In the genomic region with DNA sequence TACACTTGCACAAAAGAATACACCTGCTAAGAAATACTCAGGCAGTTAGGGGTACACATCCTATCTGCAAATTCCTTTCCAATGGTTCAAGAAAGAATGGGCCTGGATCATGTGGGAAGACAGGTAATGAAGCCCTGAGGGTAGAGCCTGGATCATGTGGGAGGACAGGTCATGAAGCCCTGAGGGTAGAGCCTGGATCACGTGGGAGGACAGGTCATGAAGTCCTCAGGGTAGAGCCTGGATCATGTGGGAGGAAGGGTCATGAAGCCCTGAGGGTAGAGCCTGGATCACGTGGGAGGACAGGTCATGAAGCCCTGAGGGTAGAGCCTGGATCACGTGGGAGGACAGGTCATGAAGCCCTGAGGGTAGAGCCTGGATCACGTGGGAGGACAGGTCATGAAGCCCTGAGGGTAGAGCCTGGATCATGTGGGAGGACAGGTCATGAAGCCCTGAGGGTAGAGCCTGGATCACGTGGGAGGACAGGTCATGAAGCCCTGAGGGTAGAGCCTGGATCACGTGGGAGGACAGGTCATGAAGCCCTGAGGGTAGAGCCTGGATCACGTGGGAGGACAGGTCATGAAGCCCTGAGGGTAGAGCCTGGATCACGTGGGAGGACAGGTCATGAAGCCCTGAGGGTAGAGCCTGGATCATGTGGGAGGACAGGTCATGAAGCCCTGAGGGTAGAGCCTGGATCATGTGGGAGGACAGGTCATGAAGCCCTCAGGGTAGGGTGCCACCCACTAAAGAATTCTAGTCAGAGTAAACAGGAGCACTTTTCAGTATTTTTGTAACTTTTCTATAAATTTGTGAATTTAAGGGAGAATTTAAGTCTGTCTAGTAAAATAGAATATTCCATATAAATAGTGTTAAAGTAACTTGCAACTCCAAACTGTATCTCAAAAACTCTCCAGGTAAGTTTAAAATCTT, we compare ENCODE assay signal across 7 cellular contexts. TPM values are rescaled to one million over a fixed set of nuclear protein-coding genes. Genes with fewer than 3 reads are reported as not detected.
DNase-seq lines count a peak whose midpoint lies in the region; ATAC-seq, FAIRE-seq and TF ChIP-seq lines count a peak whose summit lies in the region.
"Not testable (repeated sequence)": the region's sequence is repeated elsewhere in the genome, so short reads cannot be mapped to it uniquely, and the experiment has no call there.
"Had no signal": no experiment of that assay in that cellular context is flagged by ENCODE, and none has a peak within 500 bp of the region (broad histone marks: within the 10 kb centered on the region; RNA-seq: fewer than 3 reads in every experiment).

No MANE protein-coding gene starts in this region.

- dilution Hi-C loops in mammary epithelial cell (cut with HindIII; ENCODE audit: low sequenced_read_pairs), result loop anchor here (25.0 kb wide), 1 partner anchor 239 kb away; no protein-coding TSS in a partner anchor
- dilution Hi-C loops in keratinocyte (cut with MboI; ENCODE audit: extremely low pct_ligation_motif_present, low sequenced_read_pairs), result not testable (repeated sequence)

- not testable (repeated sequence) for H3K9me3 Mint-ChIP-seq in activated T-helper 1 cell treated with anti-CD3 and anti-CD28 coated beads, Interleukin-12 subunit alpha, Interleukin-12 subunit beta, Interleukin-2, Interleukin-4 antibody, amounts not matched to agents 30 ng/mL and 10 ng/mL and 1 ng/mL, durations not matched to agents 14 hours and 24 hours and 36 hours; stimulated activated effector memory CD8-positive, alpha-beta T cell treated with anti-CD3 and anti-CD28 coated beads, Interleukin-12 subunit alpha, Interleukin-12 subunit beta, amount 100 ng/mL, for 72 hours

- H2AFZ ChIP-seq in mammary epithelial cell (ENCODE audit: low read depth, low read length); keratinocyte (ENCODE audit: control insufficient read depth, low read length): not testable (repeated sequence)

- H3K27me3 Mint-ChIP-seq in activated T-helper 1 cell treated with anti-CD3 and anti-CD28 coated beads, Interleukin-12 subunit alpha, Interleukin-12 subunit beta, Interleukin-2, Interleukin-4 antibody, amounts not matched to agents 30 ng/mL and 10 ng/mL and 1 ng/mL, durations not matched to agents 14 hours and 24 hours and 36 hours (ENCODE audit: insufficient read depth), result not testable (repeated sequence)

- DNase-seq in activated T-helper 1 cell treated with anti-CD3 and anti-CD28 coated beads, Interleukin-12 subunit alpha, Interleukin-12 subunit beta, Interleukin-2, Interleukin-4 antibody, amounts not matched to agents 30 ng/mL and 10 ng/mL and 1 ng/mL, durations not matched to agents 14 hours and 24 hours and 36 hours (ENCODE audit: low spot score); mammary epithelial cell; keratinocyte (ENCODE audit: low read depth, low spot score); stimulated activated effector memory CD8-positive, alpha-beta T cell treated with anti-CD3 and anti-CD28 coated beads, Interleukin-12 subunit alpha, Interleukin-12 subunit beta, amount 100 ng/mL, for 72 hours (ENCODE audit: low spot score in 2 of 2): not testable (repeated sequence)
- peak; percentile 18 to 33 (median 24) for DNase-seq in right lobe of liver

- not testable (repeated sequence) for H3K27me3 ChIP-seq in mammary epithelial cell (ENCODE audit: insufficient read depth, low read length); keratinocyte (ENCODE audit: control insufficient read depth, extremely low read depth, insufficient read depth, low read length); right lobe of liver

- peak in 2 of 4 donors; percentile 31 to 53 for ATAC-seq in right lobe of liver
- ATAC-seq in stimulated activated effector memory CD8-positive, alpha-beta T cell treated with anti-CD3 and anti-CD28 coated beads, Interleukin-12 subunit alpha, Interleukin-12 subunit beta, amount 100 ng/mL, for 72 hours, result not testable (repeated sequence)

- H3K4me1 ChIP-seq in HEK293 (ENCODE audit: control insufficient read depth, insufficient read depth, low read length); mammary epithelial cell (ENCODE audit: insufficient read depth, low read length); keratinocyte (ENCODE audit: control insufficient read depth, extremely low read depth, insufficient read depth, low read length); right lobe of liver: not testable (repeated sequence)

- POLR2A ChIA-PET in HEK293 (lab: Yijun Ruan, JAX), result not testable (repeated sequence)

- not testable (repeated sequence) for H3K27ac ChIP-seq in HEK293 (ENCODE audit: extremely low read depth, low read depth, low read length)
- H3K27ac ChIP-seq in mammary epithelial cell (ENCODE audit: insufficient read depth, low read depth, low read length) (peak overlapping the region; percentile 39), keratinocyte (ENCODE audit: control insufficient read depth, insufficient read depth, low read length) (peak overlapping the region; percentile 86), right lobe of liver (peak overlapping the region in 1 of 3 donors; percentile 7)

- not testable (repeated sequence) for TF ChIP-seq POLR2A in right lobe of liver (IDR thresholded peaks at IDR 0.05)

- in situ Hi-C loops in mammary epithelial cell (cut with MboI; ENCODE audit: low sequenced_read_pairs in 2 of 2), result not testable (repeated sequence)

- not testable (repeated sequence) for H3K9ac ChIP-seq in mammary epithelial cell (ENCODE audit: insufficient read depth, low read length)
- peak overlapping the region; percentile 15 for H3K9ac ChIP-seq in keratinocyte (ENCODE audit: control insufficient read depth, extremely low read depth, insufficient read depth, low read length)

- TF ChIP-seq CTCF in HEK293 (tag by site-specific recombination; IDR thresholded peaks at IDR 0.05); mammary epithelial cell (conservative IDR thresholded peaks at IDR 0.05 in 1 of 2, IDR thresholded peaks at IDR 0.05 in 1 of 2; ENCODE audit: extremely low read depth in 1 of 2, insufficient read depth in 1 of 2, low read depth in 1 of 2, low read length in 2 of 2); keratinocyte (optimal IDR thresholded peaks at IDR 0.05 in 1 of 3, IDR thresholded peaks at IDR 0.05 in 1 of 3, conservative IDR thresholded peaks at IDR 0.05 in 1 of 3; ENCODE audit: extremely low read depth in 1 of 3, insufficient read depth in 2 of 3, low read length in 3 of 3); right lobe of liver (IDR thresholded peaks at IDR 0.05): not testable (repeated sequence)

- not testable (repeated sequence) for H3K9me1 ChIP-seq in keratinocyte (ENCODE audit: control insufficient read depth, extremely low read depth, insufficient read depth, low read length)

- CTCF ChIA-PET in HEK293 (lab: Yijun Ruan, JAX), result interaction anchor here (0.6 kb wide), 1 partner anchor 234 kb away, joined by 5 read pairs; no protein-coding TSS in a partner anchor
- CTCF ChIA-PET in mammary epithelial cell (lab: Charles Lee; ENCODE audit: low non-redundant PET), result not testable (repeated sequence)

- H3K79me2 ChIP-seq in mammary epithelial cell (ENCODE audit: insufficient read depth, low read length) (peaks cover 39% of the 10 kb centered on the region), keratinocyte (ENCODE audit: control insufficient read depth, insufficient read depth, low read length) (peaks cover 18% of the 10 kb centered on the region)

- not testable (repeated sequence) for FAIRE-seq in keratinocyte (lab: Jason Lieb, UNC)

- H3K9me3 ChIP-seq in HEK293 (ENCODE audit: control insufficient read depth, insufficient read depth, low read depth, low read length); mammary epithelial cell (replicated peaks; ENCODE audit: insufficient read depth, low read length); keratinocyte (ENCODE audit: control insufficient read depth, low read depth, low read length); right lobe of liver: not testable (repeated sequence)

- H3K36me3 ChIP-seq in HEK293 (ENCODE audit: control insufficient read depth in 2 of 2, insufficient read depth in 1 of 2, low read length in 2 of 2) (peaks cover 35 to 39% of the 10 kb centered on the region in 2 experiments), mammary epithelial cell (ENCODE audit: insufficient read depth, low read length) (peaks cover 60% of the 10 kb centered on the region), keratinocyte (ENCODE audit: control insufficient read depth in 2 of 2, extremely low read depth in 1 of 2, insufficient read depth in 2 of 2, low read length in 2 of 2) (peaks cover 46% of the 10 kb centered on the region in 2 experiments), right lobe of liver (peaks cover 0 to 78% (median 8%) of the 10 kb centered on the region in 4 donors)

- H3K4me3 Mint-ChIP-seq in activated T-helper 1 cell treated with anti-CD3 and anti-CD28 coated beads, Interleukin-12 subunit alpha, Interleukin-12 subunit beta, Interleukin-2, Interleukin-4 antibody, amounts not matched to agents 30 ng/mL and 10 ng/mL and 1 ng/mL, durations not matched to agents 14 hours and 24 hours and 36 hours; stimulated activated effector memory CD8-positive, alpha-beta T cell treated with anti-CD3 and anti-CD28 coated beads, Interleukin-12 subunit alpha, Interleukin-12 subunit beta, amount 100 ng/mL, for 72 hours: not testable (repeated sequence)

- H4K20me1 ChIP-seq in mammary epithelial cell (ENCODE audit: insufficient read depth, low read length); keratinocyte (ENCODE audit: control insufficient read depth, extremely low read depth, insufficient read depth, low read length): not testable (repeated sequence)

- intact Hi-C loops in activated T-helper 1 cell treated with anti-CD3 and anti-CD28 coated beads, Interleukin-12 subunit alpha, Interleukin-12 subunit beta, Interleukin-2, Interleukin-4 antibody, amounts not matched to agents 30 ng/mL and 10 ng/mL and 1 ng/mL, durations not matched to agents 14 hours and 24 hours and 36 hours (cut with micrococcal nuclease); mammary epithelial cell (cut with micrococcal nuclease); right lobe of liver (cut with DNase I): not testable (repeated sequence)

- WGBS in mammary epithelial cell (ENCODE audit: low coverage, missing lambda C conversion rate), result 75% methylated on average over 1 of the region's 8 CpGs
- WGBS in right lobe of liver (ENCODE audit: insufficient coverage, low coverage, low lambda C conversion rate, missing lambda C conversion rate), result 36% methylated on average over 3 of the region's 8 CpGs

- peaks cover 26% of the 10 kb centered on the region for H3K36me3 Mint-ChIP-seq in activated T-helper 1 cell treated with anti-CD3 and anti-CD28 coated beads, Interleukin-12 subunit alpha, Interleukin-12 subunit beta, Interleukin-2, Interleukin-4 antibody, amounts not matched to agents 30 ng/mL and 10 ng/mL and 1 ng/mL, durations not matched to agents 14 hours and 24 hours and 36 hours (ENCODE audit: low read depth)
- H3K36me3 Mint-ChIP-seq in stimulated activated effector memory CD8-positive, alpha-beta T cell treated with anti-CD3 and anti-CD28 coated beads, Interleukin-12 subunit alpha, Interleukin-12 subunit beta, amount 100 ng/mL, for 72 hours, result peaks cover 55% of the 10 kb centered on the region

- not testable (repeated sequence) for H3K4me1 Mint-ChIP-seq in activated T-helper 1 cell treated with anti-CD3 and anti-CD28 coated beads, Interleukin-12 subunit alpha, Interleukin-12 subunit beta, Interleukin-2, Interleukin-4 antibody, amounts not matched to agents 30 ng/mL and 10 ng/mL and 1 ng/mL, durations not matched to agents 14 hours and 24 hours and 36 hours (ENCODE audit: low read depth); stimulated activated effector memory CD8-positive, alpha-beta T cell treated with anti-CD3 and anti-CD28 coated beads, Interleukin-12 subunit alpha, Interleukin-12 subunit beta, amount 100 ng/mL, for 72 hours

- not testable (repeated sequence) for H3K4me2 ChIP-seq in mammary epithelial cell (ENCODE audit: insufficient read depth, low read depth, low read length); keratinocyte (ENCODE audit: control insufficient read depth, extremely low read depth, insufficient read depth, low read depth, low read length)

- H3K4me3 ChIP-seq in HEK293 (ENCODE audit: low read depth, low read length); mammary epithelial cell (replicated peaks in 1 of 3; ENCODE audit: insufficient read depth in 1 of 3, low read depth in 2 of 3, low read length in 3 of 3); keratinocyte (ENCODE audit: control insufficient read depth in 2 of 3, extremely low read depth in 1 of 3, insufficient read depth in 2 of 3, low read depth in 1 of 3, low read length in 3 of 3); right lobe of liver: not testable (repeated sequence)

- H3K27ac Mint-ChIP-seq in activated T-helper 1 cell treated with anti-CD3 and anti-CD28 coated beads, Interleukin-12 subunit alpha, Interleukin-12 subunit beta, Interleukin-2, Interleukin-4 antibody, amounts not matched to agents 30 ng/mL and 10 ng/mL and 1 ng/mL, durations not matched to agents 14 hours and 24 hours and 36 hours, result peak overlapping the region; percentile 55
- H3K27ac Mint-ChIP-seq in stimulated activated effector memory CD8-positive, alpha-beta T cell treated with anti-CD3 and anti-CD28 coated beads, Interleukin-12 subunit alpha, Interleukin-12 subunit beta, amount 100 ng/mL, for 72 hours, result peak overlapping the region; percentile 43

- BruUV-seq in mammary epithelial cell (replicated peaks; lab: Mats Ljungman, UMichigan), result not testable (repeated sequence)

RNA-seq across cellular contexts. Expression of a gene that starts 16.9 kb away (rescaled TPM):
- 12.1 and 12.8 TPM in 2 replicates for total RNA-seq in activated T-helper 1 cell treated with anti-CD3 and anti-CD28 coated beads, Interleukin-12 subunit alpha, Interleukin-12 subunit beta, Interleukin-2, Interleukin-4 antibody, amounts not matched to agents 30 ng/mL and 10 ng/mL and 1 ng/mL, durations not matched to agents 14 hours and 24 hours and 36 hours
- 1 to 10 TPM in 1 of 2 donors, under 1 TPM in 1; 0.26 to 5.0 TPM for total RNA-seq in mammary epithelial cell
- polyA plus RNA-seq in mammary epithelial cell, result 6.2 TPM
- polyA minus RNA-seq in mammary epithelial cell, result 6.0 TPM
- 0.79 to 4.5 TPM (median 1.3 TPM) in 3 replicates for polyA plus RNA-seq in keratinocyte
- 1.5 TPM for polyA plus RNA-seq in keratinocyte (2011; ENCODE audit: low read depth)
- polyA plus RNA-seq in keratinocyte (2011; cell fraction: cytosol; rRNA removed), result 2.9 and 10.0 TPM in 2 replicates
- 2.3 and 4.9 TPM in 2 replicates for polyA plus RNA-seq in keratinocyte (2011; cell fraction: nucleus; rRNA removed)
- 5.4 and 11.4 TPM in 2 replicates for polyA plus RNA-seq in keratinocyte (2012; ENCODE audit: low replicate concordance)
- 1.5 to 12.2 TPM (median 1.5 TPM) in 3 replicates for polyA minus RNA-seq in keratinocyte
- 6.9 TPM for polyA minus RNA-seq in keratinocyte (2011; cell fraction: cytosol; rRNA and poly(A)+ RNA removed)
- 1.7 and 1.8 TPM in 2 replicates for polyA minus RNA-seq in keratinocyte (2011; cell fraction: nucleus; rRNA and poly(A)+ RNA removed)
- 1 to 10 TPM in 1 of 6 experiments, under 1 TPM in 3, not detected in 2; 0.31 to 1.7 (median 0.51) TPM for total RNA-seq in right lobe of liver

RNA-seq across cellular contexts. Expression of a gene that starts 27.4 kb away (rescaled TPM):
- 15.8 and 17.0 TPM in 2 replicates for total RNA-seq in activated T-helper 1 cell treated with anti-CD3 and anti-CD28 coated beads, Interleukin-12 subunit alpha, Interleukin-12 subunit beta, Interleukin-2, Interleukin-4 antibody, amounts not matched to agents 30 ng/mL and 10 ng/mL and 1 ng/mL, durations not matched to agents 14 hours and 24 hours and 36 hours
- total RNA-seq in mammary epithelial cell (100 to 1,000 TPM in 1 of 2 donors, 10 to 100 TPM in 1; 69.2 to 126 TPM), right lobe of liver (100 to 1,000 TPM in 1 of 6 experiments, 10 to 100 TPM in 5; 37.0 to 103 (median 59.6) TPM)
- polyA plus RNA-seq in mammary epithelial cell (114 TPM), keratinocyte (105 to 136 TPM (median 134 TPM) in 3 replicates)
- polyA minus RNA-seq in mammary epithelial cell (174 TPM), keratinocyte (220 to 321 TPM (median 313 TPM) in 3 replicates)
- 27.6 TPM for polyA plus RNA-seq in keratinocyte (2011; ENCODE audit: low read depth)
- polyA plus RNA-seq in keratinocyte (2011; cell fraction: cytosol; rRNA removed), result 64.0 and 96.8 TPM in 2 replicates
- polyA plus RNA-seq in keratinocyte (2011; cell fraction: nucleus; rRNA removed), result 299 and 368 TPM in 2 replicates
- polyA plus RNA-seq in keratinocyte (2012; ENCODE audit: low replicate concordance), result 27.2 and 156 TPM in 2 replicates
- polyA minus RNA-seq in keratinocyte (2011; cell fraction: cytosol; rRNA and poly(A)+ RNA removed), result 126 TPM
- polyA minus RNA-seq in keratinocyte (2011; cell fraction: nucleus; rRNA and poly(A)+ RNA removed), result 158 and 181 TPM in 2 replicates

RNA-seq across cellular contexts. Expression of a gene that starts 45.8 kb away (rescaled TPM):
- 0.56 and 0.62 TPM in 2 replicates for total RNA-seq in activated T-helper 1 cell treated with anti-CD3 and anti-CD28 coated beads, Interleukin-12 subunit alpha, Interleukin-12 subunit beta, Interleukin-2, Interleukin-4 antibody, amounts not matched to agents 30 ng/mL and 10 ng/mL and 1 ng/mL, durations not matched to agents 14 hours and 24 hours and 36 hours
- total RNA-seq in mammary epithelial cell, result under 1 TPM in 1 of 2 donors, not detected in 1; 0.50 TPM
- polyA plus RNA-seq in mammary epithelial cell, result not detected
- polyA minus RNA-seq in mammary epithelial cell, result not detected
- 0.08 TPM in 1 of 3 replicates, not detected in the others for polyA plus RNA-seq in keratinocyte
- not detected for polyA plus RNA-seq in keratinocyte (2011; ENCODE audit: low read depth)
- polyA plus RNA-seq in keratinocyte (2011; cell fraction: cytosol; rRNA removed), result not detected in 2 replicates
- 0.28 and 0.68 TPM in 2 replicates for polyA plus RNA-seq in keratinocyte (2011; cell fraction: nucleus; rRNA removed)
- 0.47 TPM in 1 of 2 replicates, not detected in the other for polyA plus RNA-seq in keratinocyte (2012; ENCODE audit: low replicate concordance)
- not detected in 3 replicates for polyA minus RNA-seq in keratinocyte
- not detected for polyA minus RNA-seq in keratinocyte (2011; cell fraction: cytosol; rRNA and poly(A)+ RNA removed)
- polyA minus RNA-seq in keratinocyte (2011; cell fraction: nucleus; rRNA and poly(A)+ RNA removed), result not detected in 2 replicates
- 100 to 1,000 TPM; 141 to 668 (median 417) TPM for total RNA-seq in right lobe of liver
- polyA plus RNA-seq: CD4-positive, alpha-beta memory T cell had no signal

Comparison
In these comparisons a context has a peak if more than half of its experiments do, and no peak if none do; other contexts are left out.
1. RNA of a gene that starts 45.8 kb away (total RNA-seq): 141 to 668 TPM in right lobe of liver; 0.56 to 0.62 TPM in activated T-helper 1 cell treated with anti-CD3 and anti-CD28 coated beads, Interleukin-12 subunit alpha, Interleukin-12 subunit beta, Interleukin-2, Interleukin-4 antibody, amounts not matched to agents 30 ng/mL and 10 ng/mL and 1 ng/mL, durations not matched to agents 14 hours and 24 hours and 36 hours and 0.50 TPM in mammary epithelial cell; every median in the first group is over 10 times any median in the second.